ENCODE assay signal across 8 cellular contexts in the genomic region with DNA sequence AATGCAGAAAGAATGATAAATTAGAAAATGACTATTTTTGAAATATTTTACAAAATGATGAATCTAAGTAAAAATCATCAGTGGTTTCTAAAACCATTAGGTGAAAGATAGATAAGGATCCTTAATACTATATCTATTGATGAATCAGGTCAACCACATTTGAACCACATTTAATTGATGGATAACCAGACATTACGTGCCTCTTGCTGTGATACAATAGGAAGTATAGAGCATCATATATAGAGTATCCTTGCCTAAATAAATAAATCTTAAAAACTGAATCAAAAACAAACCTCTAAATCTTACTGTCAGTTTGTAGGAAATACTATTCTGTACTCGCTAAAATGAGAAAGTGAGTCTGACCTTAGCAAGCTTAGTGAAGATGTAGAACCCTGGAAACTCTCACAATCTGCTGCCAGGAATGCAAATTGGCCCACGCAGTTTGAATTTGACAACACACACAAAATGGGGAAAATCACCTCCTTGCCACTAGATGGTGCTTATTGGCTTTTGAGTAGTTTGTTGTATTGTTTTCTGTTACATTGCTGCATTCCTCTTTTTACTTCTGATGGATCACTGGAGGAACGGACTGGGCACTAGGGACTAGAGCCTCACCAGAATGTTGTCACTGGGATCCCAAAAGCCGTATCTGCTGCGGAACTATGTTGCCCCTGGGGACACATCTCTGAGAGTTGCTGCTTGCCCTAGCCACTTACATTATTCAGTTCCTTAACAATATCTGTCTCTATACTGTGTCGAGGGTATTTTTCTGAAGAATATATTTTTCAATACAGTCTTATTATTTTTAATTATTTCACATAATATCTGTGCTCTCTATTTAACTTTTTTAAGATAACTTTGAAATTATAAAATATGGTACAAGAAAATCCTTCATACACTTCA. TPM values are rescaled to one million over a fixed set of nuclear protein-coding genes. Genes with fewer than 3 reads are reported as not detected.
A peak's percentile ranks its signal among the peaks of the same experiment; 100 is the strongest.
DNase-seq lines count a peak whose midpoint lies in the region; ATAC-seq and TF ChIP-seq lines count a peak whose summit lies in the region.

No MANE protein-coding gene starts in this region.

- no peaks in the 10 kb centered on the region for H3K27me3 ChIP-seq in OCI-LY1 (ENCODE audit: insufficient read depth, low read length)
- H3K27me3 ChIP-seq in vagina, result no peaks in the 10 kb centered on the region

- no peak overlapping the region for H3K4me2 ChIP-seq in OCI-LY1 (ENCODE audit: low read length)

- DNase-seq in SIG-M5 treated with dmso at 0.1 percent for 504 hours (lab: John Stamatoyannopoulos, UW; ENCODE audit: unreplicated experiment), result peak; percentile 69
- no peak for DNase-seq in SIG-M5 (lab: John Stamatoyannopoulos, UW)
- peak; percentile 40 for DNase-seq in HPDE6-E6E7 (ENCODE audit: extremely low spot score)
- DNase-seq in astrocyte of the hippocampus (ENCODE audit: low read depth, low spot score), result peak; percentile 76
- no peak for DNase-seq in left lobe of liver (ENCODE audit: low spot score)
- DNase-seq in vagina (ENCODE audit: extremely low spot score in 2 of 2), result no peak

- intact Hi-C loops in vagina (cut with DNase I), result no loop called here

- TF ChIP-seq POLR2A in vagina (IDR thresholded peaks at IDR 0.05), result no peak

- H4K20me1 ChIP-seq in OCI-LY1 (ENCODE audit: insufficient read depth, low read length), result no peaks in the 10 kb centered on the region

- H3K4me1 ChIP-seq in OCI-LY1 (ENCODE audit: insufficient read depth, low read length, severe bottlenecking), result no peaks in the 10 kb centered on the region
- H3K4me1 ChIP-seq in vagina, result no peaks in the 10 kb centered on the region

- H3K9ac ChIP-seq in OCI-LY1 (ENCODE audit: low read length), result no peak overlapping the region

- no peak overlapping the region for H2AFZ ChIP-seq in OCI-LY1 (ENCODE audit: low read length)

- no peaks in the 10 kb centered on the region for H3K79me2 ChIP-seq in OCI-LY1 (ENCODE audit: insufficient read depth, low read length)

- no peaks in the 10 kb centered on the region for H3K9me2 ChIP-seq in OCI-LY1 (ENCODE audit: low read depth, low read length)

- H3K4me3 ChIP-seq in OCI-LY1 (ENCODE audit: low read depth, low read length, poor library complexity, severe bottlenecking) (no peak overlapping the region), vagina (no peak overlapping the region)

- no peaks in the 10 kb centered on the region for H3F3A ChIP-seq in OCI-LY1 (ENCODE audit: insufficient read depth, low read length)

- ATAC-seq in GM19455 (IDR thresholded peaks at IDR 0.05; ENCODE audit: unreplicated experiment), result peak; percentile 85
- peak; percentile 97 for ATAC-seq in left lobe of liver

- H3K27ac ChIP-seq in OCI-LY1 (ENCODE audit: low read depth, low read length, poor library complexity, severe bottlenecking) (no peak overlapping the region), vagina (no peak overlapping the region)

- TF ChIP-seq CTCF in OCI-LY1 (IDR thresholded peaks at IDR 0.05; ENCODE audit: low read length), result peak; percentile 75
- TF ChIP-seq CTCF in vagina (IDR thresholded peaks at IDR 0.05), result peak; percentile 5 to 61 (median 37)

- H3K9me3 ChIP-seq in OCI-LY1 (ENCODE audit: low read length), result no peaks in the 10 kb centered on the region
- no peaks in the 10 kb centered on the region for H3K9me3 ChIP-seq in vagina

- no peaks in the 10 kb centered on the region for H3K36me3 ChIP-seq in OCI-LY1 (ENCODE audit: insufficient read depth, low read length)
- no peaks in the 10 kb centered on the region for H3K36me3 ChIP-seq in vagina

RNA-seq across cellular contexts. Expression of a gene that starts 25.4 kb away (rescaled TPM):
- 32.2 TPM for total RNA-seq in left lobe of liver
- total RNA-seq in vagina, result 39.5 TPM

RNA-seq across cellular contexts. Expression of a gene that starts 46.3 kb away (rescaled TPM):
- total RNA-seq in left lobe of liver (3.2 TPM), vagina (9.3 TPM)

Comparison
In these comparisons a context has a peak if more than half of its experiments do, and no peak if none do; other contexts are left out.
1. DNase-seq: peak in SIG-M5 treated with dmso at 0.1 percent for 504 hours (single experiment), HPDE6-E6E7 (single experiment) and astrocyte of the hippocampus (single experiment); none in SIG-M5 (single experiment), left lobe of liver (single experiment) and vagina (0 of 2).